Comparison of ENCODE assay signal across 23 cellular contexts in the genomic region with DNA sequence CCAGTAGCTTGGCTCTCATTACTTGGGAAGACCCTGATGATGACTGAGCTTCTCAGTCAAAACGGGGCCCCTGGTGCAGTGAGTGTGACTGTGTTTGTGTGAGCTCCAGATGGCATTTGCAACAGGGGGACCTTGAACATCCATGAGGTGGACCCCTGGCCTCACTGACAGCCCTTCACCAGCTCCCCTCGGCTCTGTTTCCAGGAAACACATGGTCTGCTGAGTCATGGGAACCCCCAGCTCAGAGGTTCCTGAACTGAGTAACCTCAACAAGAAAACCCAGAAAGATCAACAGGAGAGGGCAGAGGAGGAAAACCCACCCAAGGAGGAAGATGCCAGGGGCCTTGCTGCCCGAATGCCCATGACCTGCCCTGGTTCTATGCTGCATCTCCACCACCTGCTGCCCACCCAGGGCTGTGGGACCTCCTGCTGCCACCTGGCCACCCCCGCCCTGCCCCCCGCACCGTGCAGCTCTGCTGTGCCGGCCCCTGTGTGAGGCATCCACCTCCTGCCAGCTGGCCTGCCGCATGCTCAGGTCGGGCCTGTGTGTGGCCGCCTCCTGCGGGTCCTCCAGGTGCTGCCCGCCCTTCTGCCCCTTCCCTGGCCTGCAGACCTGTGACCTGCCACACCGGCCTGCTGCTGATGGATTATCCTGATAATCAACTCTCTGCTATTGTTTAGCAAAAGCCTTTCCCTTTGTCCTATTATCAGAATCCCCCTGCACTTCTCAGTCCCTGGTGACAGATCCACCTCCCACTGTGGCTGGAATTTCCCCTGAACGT. TPM values are rescaled to one million over a fixed set of nuclear protein-coding genes. Genes with fewer than 3 reads are reported as not detected.
DNase-seq lines count a peak whose midpoint lies in the region; ATAC-seq and TF ChIP-seq lines count a peak whose summit lies in the region.
"Had no signal": no experiment of that assay in that cellular context is flagged by ENCODE, and none has a peak within 500 bp of the region (broad histone marks: within the 10 kb centered on the region; RNA-seq: fewer than 3 reads in every experiment).

No MANE protein-coding gene starts in this region.

- no peak overlapping the region for H3K27ac Mint-ChIP-seq in activated T-cell treated with anti-CD3 and anti-CD28 coated beads, Interleukin-2, amount 50 U/mL, for 72 hours
- H3K27ac Mint-ChIP-seq in endodermal cell = peak overlapping the region; percentile 88
- peak overlapping the region; percentile 68 for H3K27ac Mint-ChIP-seq in stimulated activated effector memory CD8-positive, alpha-beta T cell treated with anti-CD3 and anti-CD28 coated beads, Interleukin-12 subunit alpha, Interleukin-12 subunit beta, amount 100 ng/mL, for 72 hours
- H3K27ac Mint-ChIP-seq: activated T-helper 17 cell treated with anti-CD3 and anti-CD28 coated beads, Interleukin-2, amount 50 U/mL, for 72 hours had no signal

- ATAC-seq in activated T-cell treated with anti-CD3 and anti-CD28 coated beads, Interleukin-2, amount 50 U/mL, for 72 hours (replicated peaks in 1 of 2) = peak; percentile 65 to 79
- peak; percentile 62 for ATAC-seq in stimulated activated effector memory CD8-positive, alpha-beta T cell treated with anti-CD3 and anti-CD28 coated beads, Interleukin-12 subunit alpha, Interleukin-12 subunit beta, amount 100 ng/mL, for 72 hours
- ATAC-seq: activated T-helper 17 cell treated with anti-CD3 and anti-CD28 coated beads, Interleukin-2, amount 50 U/mL, for 72 hours; foreskin keratinocyte; left lobe of liver; pancreas; PC-3 had no signal

- peaks cover 12% of the 10 kb centered on the region for H3K4me1 ChIP-seq in endodermal cell (ENCODE audit: control insufficient read depth, insufficient read depth, low read length)
- H3K4me1 ChIP-seq: ascending aorta, foreskin keratinocyte, pancreas had no signal

- H3K9me3 Mint-ChIP-seq in activated T-cell treated with anti-CD3 and anti-CD28 coated beads, Interleukin-2, amount 50 U/mL, for 72 hours = no peaks in the 10 kb centered on the region
- H3K9me3 Mint-ChIP-seq in endodermal cell = no peaks in the 10 kb centered on the region
- no peaks in the 10 kb centered on the region for H3K9me3 Mint-ChIP-seq in stimulated activated effector memory CD8-positive, alpha-beta T cell treated with anti-CD3 and anti-CD28 coated beads, Interleukin-12 subunit alpha, Interleukin-12 subunit beta, amount 100 ng/mL, for 72 hours
- H3K9me3 Mint-ChIP-seq: activated T-helper 17 cell treated with anti-CD3 and anti-CD28 coated beads, Interleukin-2, amount 50 U/mL, for 72 hours; CD8-positive, alpha-beta memory T cell had no signal

- peak overlapping the region; percentile 15 for H3K9ac ChIP-seq in endodermal cell (ENCODE audit: extremely low read depth, low read length, poor library complexity, severe bottlenecking)

- no peaks in the 10 kb centered on the region for H3K36me3 Mint-ChIP-seq in activated T-cell treated with anti-CD3 and anti-CD28 coated beads, Interleukin-2, amount 50 U/mL, for 72 hours (ENCODE audit: insufficient read depth in 2 of 2)
- no peaks in the 10 kb centered on the region for H3K36me3 Mint-ChIP-seq in endodermal cell (ENCODE audit: low read depth)
- no peaks in the 10 kb centered on the region for H3K36me3 Mint-ChIP-seq in stimulated activated effector memory CD8-positive, alpha-beta T cell treated with anti-CD3 and anti-CD28 coated beads, Interleukin-12 subunit alpha, Interleukin-12 subunit beta, amount 100 ng/mL, for 72 hours
- H3K36me3 Mint-ChIP-seq: CD8-positive, alpha-beta memory T cell had no signal

- H3K4me3 Mint-ChIP-seq in activated T-cell treated with anti-CD3 and anti-CD28 coated beads, Interleukin-2, amount 50 U/mL, for 72 hours = peak overlapping the region in 1 of 2 donors; percentile 38
- peak overlapping the region; percentile 33 for H3K4me3 Mint-ChIP-seq in endodermal cell
- no peak overlapping the region for H3K4me3 Mint-ChIP-seq in stimulated activated effector memory CD8-positive, alpha-beta T cell treated with anti-CD3 and anti-CD28 coated beads, Interleukin-12 subunit alpha, Interleukin-12 subunit beta, amount 100 ng/mL, for 72 hours
- H3K4me3 Mint-ChIP-seq: activated T-helper 17 cell treated with anti-CD3 and anti-CD28 coated beads, Interleukin-2, amount 50 U/mL, for 72 hours; CD8-positive, alpha-beta memory T cell had no signal

- peaks cover 8% of the 10 kb centered on the region for H3K27me3 Mint-ChIP-seq in activated T-cell treated with anti-CD3 and anti-CD28 coated beads, Interleukin-2, amount 50 U/mL, for 72 hours (ENCODE audit: low read depth)
- peaks cover 28% of the 10 kb centered on the region for H3K27me3 Mint-ChIP-seq in endodermal cell (ENCODE audit: insufficient read depth)

- peak overlapping the region; percentile 52 for H3K4me3 ChIP-seq in endodermal cell (ENCODE audit: low read length)
- H3K4me3 ChIP-seq: ascending aorta, pancreas, skin epidermis had no signal

- H3K9me3 ChIP-seq in endodermal cell (ENCODE audit: control insufficient read depth, low read length) = no peaks in the 10 kb centered on the region
- H3K9me3 ChIP-seq: ascending aorta, pancreas, SJCRH30 had no signal

- H3K4me1 Mint-ChIP-seq in activated T-cell treated with anti-CD3 and anti-CD28 coated beads, Interleukin-2, amount 50 U/mL, for 72 hours (ENCODE audit: low read depth) = peaks cover 15% of the 10 kb centered on the region
- peaks cover 40% of the 10 kb centered on the region for H3K4me1 Mint-ChIP-seq in endodermal cell
- H3K4me1 Mint-ChIP-seq in stimulated activated effector memory CD8-positive, alpha-beta T cell treated with anti-CD3 and anti-CD28 coated beads, Interleukin-12 subunit alpha, Interleukin-12 subunit beta, amount 100 ng/mL, for 72 hours = peaks cover 16% of the 10 kb centered on the region

- peak; percentile 58 for TF ChIP-seq CTCF in endodermal cell (conservative IDR thresholded peaks at IDR 0.05)

- H3K36me3 ChIP-seq in endodermal cell (ENCODE audit: control insufficient read depth, insufficient read depth, low read length) = no peaks in the 10 kb centered on the region
- H3K36me3 ChIP-seq: ascending aorta, pancreas, SJCRH30 had no signal

- 18 to 39% methylated on average over 8 to 14 of the region's 14 CpGs for WGBS in endodermal cell (ENCODE audit: insufficient coverage in 1 of 2, insufficient read length in 1 of 2), 2 experiments

- H3K27ac ChIP-seq in endodermal cell (ENCODE audit: low read depth, low read length) = peak overlapping the region; percentile 66
- H3K27ac ChIP-seq: ascending aorta, foreskin keratinocyte, pancreas, skin epidermis had no signal

- DNase-seq in activated T-cell treated with anti-CD3 and anti-CD28 coated beads, Interleukin-2, amount 50 U/mL, for 72 hours = no peak
- DNase-seq in activated T-cell treated with anti-CD3 and anti-CD28 coated beads, Interleukin-2, amount 50 U/mL, for 1 hour = no peak
- DNase-seq in NCI-H146 (lab: John Stamatoyannopoulos, UW) (peak; percentile 71), endodermal cell (peak; percentile 86), GOT3 (lab: John Stamatoyannopoulos, UW) (no peak), T-helper 9 cell (no peak)
- peak in 1 of 2 donors; percentile 34 for DNase-seq in stimulated activated effector memory CD8-positive, alpha-beta T cell treated with anti-CD3 and anti-CD28 coated beads, Interleukin-12 subunit alpha, Interleukin-12 subunit beta, amount 100 ng/mL, for 72 hours (ENCODE audit: low spot score in 2 of 2)
- DNase-seq in stimulated activated naive CD4-positive, alpha-beta T cell treated with Interleukin-2 at 50 U/mL for 16 hours (lab: John Stamatoyannopoulos, UW) = no peak
- DNase-seq: CD8-positive, alpha-beta memory T cell; foreskin keratinocyte; NCI-H2029 treated with DMSO at 0.1 percent for 48 hours; NCI-H510A treated with DMSO at 0.1 percent for 48 hours; pancreas; PC-3; stimulated activated CD4-positive, alpha-beta T cell treated with anti-CD3 and anti-CD28 coated beads, Interleukin-4, amount 100 ng/mL, for 1 hour; T1000 had no signal

- no peaks in the 10 kb centered on the region for H3K27me3 ChIP-seq in endodermal cell (ENCODE audit: control insufficient read depth, insufficient read depth, low read length, poor library complexity, severe bottlenecking)
- H3K27me3 ChIP-seq: ascending aorta, SJCRH30 had no signal

RNA-seq across cellular contexts. Expression of a gene that starts 4.2 kb away (rescaled TPM):
- not detected for total RNA-seq in activated T-cell treated with anti-CD3 and anti-CD28 coated beads, Interleukin-2, amount 50 U/mL, for 72 hours
- total RNA-seq in endodermal cell = not detected
- not detected for polyA plus RNA-seq in endodermal cell (2013, experiment 1 of 2)
- not detected for polyA plus RNA-seq in endodermal cell (2013, experiment 2 of 2)
- total RNA-seq: activated T-helper 17 cell treated with anti-CD3 and anti-CD28 coated beads, Interleukin-2, amount 50 U/mL, for 72 hours; ascending aorta; CD8-positive, alpha-beta memory T cell; foreskin keratinocyte; left lobe of liver; MCF 10A; pancreas; SJCRH30; temporal lobe had no signal
- polyA plus RNA-seq: CD8-positive, alpha-beta memory T cell; foreskin keratinocyte; pancreas had no signal

RNA-seq across cellular contexts. Expression of a gene that starts 10.8 kb away (rescaled TPM):
- not detected for total RNA-seq in activated T-cell treated with anti-CD3 and anti-CD28 coated beads, Interleukin-2, amount 50 U/mL, for 72 hours
- total RNA-seq in endodermal cell = not detected
- polyA plus RNA-seq in endodermal cell (2013, experiment 1 of 2) = not detected
- polyA plus RNA-seq in endodermal cell (2013, experiment 2 of 2) = not detected
- total RNA-seq: activated T-helper 17 cell treated with anti-CD3 and anti-CD28 coated beads, Interleukin-2, amount 50 U/mL, for 72 hours; ascending aorta; CD8-positive, alpha-beta memory T cell; foreskin keratinocyte; left lobe of liver; MCF 10A; pancreas; PC-3; SJCRH30; temporal lobe had no signal
- polyA plus RNA-seq: CD8-positive, alpha-beta memory T cell; foreskin keratinocyte; pancreas had no signal

RNA-seq across cellular contexts. Expression of a gene that starts 19.5 kb away (rescaled TPM):
- not detected for total RNA-seq in activated T-cell treated with anti-CD3 and anti-CD28 coated beads, Interleukin-2, amount 50 U/mL, for 72 hours
- total RNA-seq in endodermal cell = not detected
- not detected for polyA plus RNA-seq in endodermal cell (2013, experiment 1 of 2)
- not detected for polyA plus RNA-seq in endodermal cell (2013, experiment 2 of 2)
- total RNA-seq: activated T-helper 17 cell treated with anti-CD3 and anti-CD28 coated beads, Interleukin-2, amount 50 U/mL, for 72 hours; ascending aorta; CD8-positive, alpha-beta memory T cell; foreskin keratinocyte; left lobe of liver; MCF 10A; pancreas; PC-3; SJCRH30; temporal lobe had no signal
- polyA plus RNA-seq: CD8-positive, alpha-beta memory T cell; foreskin keratinocyte; pancreas had no signal

RNA-seq across cellular contexts. Expression of a gene that starts 25.2 kb away (rescaled TPM):
- not detected for total RNA-seq in activated T-cell treated with anti-CD3 and anti-CD28 coated beads, Interleukin-2, amount 50 U/mL, for 72 hours
- 1 to 10 TPM; 1.5 to 6.0 TPM for total RNA-seq in endodermal cell
- polyA plus RNA-seq in endodermal cell (2013, experiment 1 of 2) = 0.32 TPM
- polyA plus RNA-seq in endodermal cell (2013, experiment 2 of 2) = 0.29 TPM
- total RNA-seq: ascending aorta; CD8-positive, alpha-beta memory T cell; foreskin keratinocyte; left lobe of liver; MCF 10A; SJCRH30; temporal lobe had no signal
- polyA plus RNA-seq: foreskin keratinocyte had no signal

RNA-seq across cellular contexts. Expression of a gene that starts 28.5 kb away (rescaled TPM):
- total RNA-seq in activated T-cell treated with anti-CD3 and anti-CD28 coated beads, Interleukin-2, amount 50 U/mL, for 72 hours = not detected
- not detected for total RNA-seq in endodermal cell
- polyA plus RNA-seq in endodermal cell (2013, experiment 1 of 2) = not detected
- not detected for polyA plus RNA-seq in endodermal cell (2013, experiment 2 of 2)
- total RNA-seq: activated T-helper 17 cell treated with anti-CD3 and anti-CD28 coated beads, Interleukin-2, amount 50 U/mL, for 72 hours; ascending aorta; CD8-positive, alpha-beta memory T cell; foreskin keratinocyte; left lobe of liver; MCF 10A; pancreas; PC-3; SJCRH30; temporal lobe had no signal
- polyA plus RNA-seq: CD8-positive, alpha-beta memory T cell; foreskin keratinocyte; pancreas had no signal

Comparison
In these comparisons a context has a peak if more than half of its experiments do, and no peak if none do; other contexts are left out.
1. DNase-seq: peak in NCI-H146 (single experiment) and endodermal cell (single experiment); none in activated T-cell treated with anti-CD3 and anti-CD28 coated beads, Interleukin-2, amount 50 U/mL, for 72 hours (0 of 2), activated T-cell treated with anti-CD3 and anti-CD28 coated beads, Interleukin-2, amount 50 U/mL, for 1 hour (single experiment), stimulated activated naive CD4-positive, alpha-beta T cell treated with Interleukin-2 at 50 U/mL for 16 hours (single experiment), GOT3 (single experiment) and T-helper 9 cell (single experiment).